ENCODE assay signal across 8 cellular contexts in the genomic region with DNA sequence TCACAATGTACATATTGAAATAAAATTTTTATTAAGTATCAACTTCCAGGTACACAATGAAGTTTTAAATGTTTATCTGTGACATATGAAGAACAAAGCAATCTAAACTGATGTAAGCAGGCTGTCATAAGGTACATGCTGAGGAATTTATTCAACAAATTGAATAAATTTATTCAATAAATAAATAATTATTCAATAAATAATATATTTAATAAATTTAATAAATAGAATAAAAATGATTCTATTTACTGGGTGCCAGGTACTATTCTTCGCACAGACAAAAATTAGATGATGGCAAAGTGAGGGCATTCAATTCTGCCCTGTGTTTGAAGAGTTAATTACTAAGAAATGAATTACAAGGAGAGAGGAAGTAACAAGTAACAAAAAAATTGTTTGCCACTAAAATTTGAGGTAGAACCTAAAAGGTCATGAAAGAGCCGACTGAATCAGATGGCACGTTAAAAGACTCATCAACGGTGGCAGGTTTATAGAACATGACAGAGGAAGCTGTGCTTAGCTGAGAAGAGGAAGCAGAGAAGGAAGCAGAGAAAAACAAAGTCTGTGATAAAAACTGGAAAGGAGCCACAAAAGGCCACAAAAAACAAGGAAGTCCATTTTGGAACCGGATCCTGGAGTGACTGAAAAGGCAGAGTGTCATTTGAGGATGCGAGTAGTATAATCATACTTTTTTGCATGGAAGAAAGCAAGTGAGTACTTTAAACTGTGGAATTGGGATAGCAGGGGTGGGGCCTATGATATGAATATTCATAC. TPM values are rescaled to one million over a fixed set of nuclear protein-coding genes. Genes with fewer than 3 reads are reported as not detected.
DNase-seq lines count a peak whose midpoint lies in the region; ATAC-seq, FAIRE-seq and TF ChIP-seq lines count a peak whose summit lies in the region.

No MANE protein-coding gene starts in this region.

- H3K27ac ChIP-seq in right cardiac atrium (ENCODE audit: low read length), result peak overlapping the region; percentile 23
- H3K27ac ChIP-seq in tibial nerve, result peak overlapping the region in 3 of 4 donors; percentile 0 to 98 (median 93)

- TF ChIP-seq POLR2A in tibial nerve (IDR thresholded peaks at IDR 0.05) (no peak), GM12891 (IDR thresholded peaks at IDR 0.05; ENCODE audit: low read depth, low read length) (no peak)

- intact Hi-C loops in right cardiac atrium (cut with DNase I), result loop anchor here in 1 of 4 donors (10.0 kb wide), 1 partner anchor 73 kb away; no protein-coding TSS in a partner anchor

- DNase-seq in stimulated activated CD4-positive, alpha-beta T cell treated with anti-CD3 and anti-CD28 coated beads, Interleukin-4, amount 100 ng/mL, for 24 hours, result peak; percentile 19
- no peak for DNase-seq in stimulated activated CD4-positive, alpha-beta T cell treated with anti-CD3 and anti-CD28 coated beads, Interleukin-4, amount 100 ng/mL, for 1 hour
- DNase-seq in SIG-M5 treated with dmso at 0.1 percent for 504 hours (lab: John Stamatoyannopoulos, UW; ENCODE audit: unreplicated experiment) (peak; percentile 91), right cardiac atrium (no peak), tibial nerve (ENCODE audit: low spot score in 2 of 2) (no peak), GM10266 (ENCODE audit: extremely low spot score) (no peak), GM12891 (ENCODE audit: insufficient read length, low spot score) (no peak), cortex of kidney (lab: John Stamatoyannopoulos, UW) (no peak)

- H3K9me3 ChIP-seq in right cardiac atrium (ENCODE audit: control insufficient read depth, low read length) (no peaks in the 10 kb centered on the region), tibial nerve (no peaks in the 10 kb centered on the region)

- no peak for TF ChIP-seq CTCF in tibial nerve (IDR thresholded peaks at IDR 0.05)
- no peak for TF ChIP-seq CTCF in GM10266 (IDR thresholded peaks at IDR 0.05; ENCODE audit: control insufficient read depth, insufficient read depth, low read depth, missing control alignments)

- H3K27me3 ChIP-seq in right cardiac atrium (ENCODE audit: control insufficient read depth, insufficient read depth) (no peaks in the 10 kb centered on the region), tibial nerve (no peaks in the 10 kb centered on the region)

- FAIRE-seq in GM12891 (lab: Jason Lieb, UNC), result no peak

- H3K36me3 ChIP-seq in tibial nerve, result no peaks in the 10 kb centered on the region

- 29% methylated on average over 6 of the region's 6 CpGs for WGBS in right cardiac atrium
- 26 to 32% methylated on average over 6 of the region's 6 CpGs for WGBS in tibial nerve, 2 donors

- peak in 1 of 2 donors; percentile 69 for TF ChIP-seq EP300 in tibial nerve (IDR thresholded peaks at IDR 0.05)

- H3K4me3 ChIP-seq in right cardiac atrium (ENCODE audit: low read length) (no peak overlapping the region), tibial nerve (no peak overlapping the region)

- H3K4me1 ChIP-seq in right cardiac atrium (ENCODE audit: control insufficient read depth, insufficient read depth, low read length), result peaks cover 2% of the 10 kb centered on the region
- peaks cover 0 to 40% (median 15%) of the 10 kb centered on the region in 4 donors for H3K4me1 ChIP-seq in tibial nerve

- ATAC-seq in right cardiac atrium, result no peak

TF ChIP-seq in GM12891, 5 proteins besides CTCF, POLR2A, EP300 and RAD21:
- TF ChIP-seq SPI1 (IDR thresholded peaks at IDR 0.05; ENCODE audit: low read depth, low read length) (no peak), POU2F2 (IDR thresholded peaks at IDR 0.05; ENCODE audit: low read depth, low read length) (no peak), PAX5 (IDR thresholded peaks at IDR 0.05; ENCODE audit: insufficient read depth, low read length, severe bottlenecking) (no peak), POLR2AphosphoS5 (IDR thresholded peaks at IDR 0.05; ENCODE audit: low read depth, low read length) (no peak), TAF1 (IDR thresholded peaks at IDR 0.05; ENCODE audit: low read depth, low read length) (no peak)

RNA-seq across cellular contexts. Expression of a gene that starts 2.2 kb away (rescaled TPM):
- total RNA-seq in right cardiac atrium (10 to 100 TPM; 32.6 to 35.7 (median 34.7) TPM), tibial nerve (10 to 100 TPM; 46.8 to 63.8 (median 55.7) TPM)
- 11.4 TPM for polyA plus RNA-seq in right cardiac atrium
- 12.9 TPM for polyA plus RNA-seq in GM12891 (2012; ENCODE audit: low read depth, missing spikeins)

Comparison
In these comparisons a context has a peak if more than half of its experiments do, and no peak if none do; other contexts are left out.
1. DNase-seq: peak in stimulated activated CD4-positive, alpha-beta T cell treated with anti-CD3 and anti-CD28 coated beads, Interleukin-4, amount 100 ng/mL, for 24 hours (single experiment) and SIG-M5 treated with dmso at 0.1 percent for 504 hours (single experiment); none in stimulated activated CD4-positive, alpha-beta T cell treated with anti-CD3 and anti-CD28 coated beads, Interleukin-4, amount 100 ng/mL, for 1 hour (single experiment), right cardiac atrium (0 of 3), tibial nerve (0 of 2), GM10266 (single experiment), GM12891 (single experiment) and cortex of kidney (single experiment).